Comparison of ENCODE assay signal across 19 cellular contexts in the genomic region with DNA sequence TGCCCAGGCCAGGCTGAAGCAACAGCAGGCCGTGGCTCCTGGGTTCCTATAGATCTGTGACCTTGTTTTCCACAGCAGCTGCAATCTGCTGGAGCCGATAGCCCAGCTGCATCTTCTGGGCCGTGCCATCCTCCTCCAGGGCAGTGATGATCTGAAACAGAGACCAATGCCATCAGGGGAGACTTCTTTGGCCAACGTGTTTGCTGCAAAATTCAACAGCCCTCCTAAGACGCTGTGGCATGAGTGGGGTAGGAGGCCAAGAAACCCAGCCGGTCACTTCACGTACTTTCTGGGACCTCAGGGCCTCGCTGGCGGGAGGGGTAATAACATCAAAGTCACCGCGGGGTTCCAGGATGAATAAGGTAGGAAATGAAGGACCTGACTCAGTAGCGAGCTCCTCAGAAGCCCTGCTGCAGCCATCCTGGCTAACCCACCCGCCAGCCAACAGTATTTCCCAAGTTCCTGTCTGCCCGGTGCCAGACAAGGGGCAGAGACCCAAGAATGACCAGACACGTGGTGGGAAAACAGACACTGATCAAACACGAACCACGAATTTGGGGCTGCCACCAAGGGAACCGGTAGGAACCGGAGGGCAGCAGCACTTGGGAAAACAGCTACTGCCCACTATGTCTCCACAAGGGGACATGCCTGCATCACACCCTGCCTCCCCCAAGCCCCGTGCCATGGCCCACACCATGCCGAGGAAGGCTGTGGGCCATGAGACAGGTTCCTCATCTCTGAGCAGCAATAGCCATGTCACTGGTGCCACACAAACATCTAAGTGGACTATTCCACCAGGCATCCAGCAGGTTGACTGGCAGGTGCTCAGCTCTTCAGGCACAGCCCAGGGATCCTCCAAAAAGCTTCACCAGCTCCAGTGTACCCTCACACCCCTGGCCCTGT. TPM values are rescaled to one million over a fixed set of nuclear protein-coding genes. Genes with fewer than 3 reads are reported as not detected.
DNase-seq lines count a peak whose midpoint lies in the region; ATAC-seq and TF ChIP-seq lines count a peak whose summit lies in the region.
"Had no signal": no experiment of that assay in that cellular context is flagged by ENCODE, and none has a peak within 500 bp of the region (broad histone marks: within the 10 kb centered on the region; RNA-seq: fewer than 3 reads in every experiment).

No MANE protein-coding gene starts in this region.

- TF ChIP-seq POLR2A in esophagus squamous epithelium (IDR thresholded peaks at IDR 0.05): no peak

- intact Hi-C loops in esophagus squamous epithelium (cut with DNase I): no loop called here
- intact Hi-C loops in posterior vena cava (cut with DNase I): no loop called here

- no peaks in the 10 kb centered on the region for H3K9me3 ChIP-seq in esophagus squamous epithelium

- peak overlapping the region; percentile 71 to 86 (median 84) for H3K27ac ChIP-seq in esophagus squamous epithelium
- H3K27ac ChIP-seq: HL-60 had no signal

- peak; percentile 21 for DNase-seq in 8988T
- peak; percentile 1 for DNase-seq in GM20000 (ENCODE audit: low spot score)
- no peak for DNase-seq in esophagus squamous epithelium (lab: John Stamatoyannopoulos, UW)
- DNase-seq in posterior vena cava (ENCODE audit: low spot score): peak; percentile 62
- DNase-seq in foreskin melanocyte: no peak
- DNase-seq in CD1c-positive myeloid dendritic cell (ENCODE audit: extremely low spot score): no peak
- no peak for DNase-seq in NCI-H1105 treated with DMSO at 0.1 percent for 48 hours (lab: John Stamatoyannopoulos, UW)
- DNase-seq: AML-193, NCI-H187 treated with DMSO at 0.1 percent for 48 hours, NCI-H524 treated with DMSO at 0.1 percent for 48 hours had no signal

- H3K36me3 ChIP-seq in esophagus squamous epithelium: peaks cover 18 to 71% (median 25%) of the 10 kb centered on the region in 3 donors

- WGBS in esophagus squamous epithelium, 2 donors: 73 to 83% methylated on average over 7 to 12 of the region's 21 CpGs

- no peaks in the 10 kb centered on the region for H3K27me3 ChIP-seq in esophagus squamous epithelium

- TF ChIP-seq CTCF in GM20000 (IDR thresholded peaks at IDR 0.05; ENCODE audit: extremely low read depth, missing control alignments) (no peak), esophagus squamous epithelium (IDR thresholded peaks at IDR 0.05) (no peak)

- H3K4me1 ChIP-seq in esophagus squamous epithelium: peaks cover 18 to 81% (median 25%) of the 10 kb centered on the region in 3 donors

- no peak for ATAC-seq in HG03280 (IDR thresholded peaks at IDR 0.05; ENCODE audit: unreplicated experiment)
- ATAC-seq: HCT116; stimulated activated naive CD8-positive, alpha-beta T cell treated with anti-CD3 and anti-CD28 coated beads, Interleukin-15, amount 100 ng/mL, for 72 hours; WTC11 had no signal

- no peak overlapping the region for H3K4me3 ChIP-seq in esophagus squamous epithelium
- H3K4me3 ChIP-seq: skin epidermis had no signal

RNA-seq across cellular contexts. Expression of gene PLXNB1, which starts 25.2 kb away (rescaled TPM):
- total RNA-seq in esophagus squamous epithelium (100 to 1,000 TPM in 3 of 4 donors, 10 to 100 TPM in 1; 57.7 to 215 (median 128) TPM), posterior vena cava (10 to 100 TPM; 76.4 to 76.7 TPM)

RNA-seq across cellular contexts. Expression of gene FBXW12, which starts 32.7 kb away (rescaled TPM):
- total RNA-seq in esophagus squamous epithelium (not detected), posterior vena cava (not detected)
- total RNA-seq: astrocyte, LHCN-M2, liver had no signal

RNA-seq across cellular contexts. Expression of gene CCDC51, which starts 35.2 kb away (rescaled TPM):
- total RNA-seq in esophagus squamous epithelium: 10 to 100 TPM; 15.1 to 31.3 (median 18.2) TPM
- 10 to 100 TPM; 13.0 to 16.2 TPM for total RNA-seq in posterior vena cava

RNA-seq across cellular contexts. Expression of gene TMA7, which starts 35.4 kb away (rescaled TPM):
- total RNA-seq in esophagus squamous epithelium (100 to 1,000 TPM; 293 to 431 (median 357) TPM), posterior vena cava (100 to 1,000 TPM; 112 to 178 TPM)

RNA-seq across cellular contexts. Expression of gene ATRIP, which starts 41.8 kb away (rescaled TPM):
- total RNA-seq in esophagus squamous epithelium (1 to 10 TPM; 4.8 to 8.9 (median 7.1) TPM), posterior vena cava (1 to 10 TPM; 6.2 to 6.3 TPM)

Comparison
In these comparisons a context has a peak if more than half of its experiments do, and no peak if none do; other contexts are left out.
1. DNase-seq: peak in 8988T (single experiment), GM20000 (single experiment) and posterior vena cava (single experiment); none in esophagus squamous epithelium (single experiment), foreskin melanocyte (single experiment), CD1c-positive myeloid dendritic cell (single experiment) and NCI-H1105 treated with DMSO at 0.1 percent for 48 hours (single experiment).